Comparison of ENCODE assay signal across 9 cellular contexts in the genomic region with DNA sequence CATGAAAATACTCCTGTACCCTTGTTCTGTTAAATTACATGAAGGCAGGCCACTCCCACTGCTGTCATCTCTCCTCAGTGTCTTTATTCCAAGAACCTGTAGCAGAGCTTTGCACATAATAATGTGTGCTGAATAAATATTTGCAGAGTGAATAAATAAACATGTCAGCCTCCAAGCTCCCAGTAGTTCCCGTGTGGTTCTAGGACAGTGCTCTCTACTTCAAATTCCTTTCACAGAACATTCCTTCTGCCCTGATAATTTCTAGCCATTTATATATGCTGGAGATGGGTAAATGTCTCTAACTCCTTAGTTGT. TPM values are rescaled to one million over a fixed set of nuclear protein-coding genes. Genes with fewer than 3 reads are reported as not detected.
A peak's percentile ranks its signal among the peaks of the same experiment; 100 is the strongest.
DNase-seq lines count a peak whose midpoint lies in the region; ATAC-seq and TF ChIP-seq lines count a peak whose summit lies in the region.
"Had no signal": no experiment of that assay in that cellular context is flagged by ENCODE, and none has a peak within 500 bp of the region (broad histone marks: within the 10 kb centered on the region; RNA-seq: fewer than 3 reads in every experiment).

No MANE protein-coding gene starts in this region.

- no peaks in the 10 kb centered on the region for H3K36me3 ChIP-seq in heart left ventricle
- H3K36me3 ChIP-seq: WERI-Rb-1 had no signal

- peaks cover 16% of the 10 kb centered on the region for H3K4me1 Mint-ChIP-seq in activated T-helper 2 cell treated with anti-CD3 and anti-CD28 coated beads, Interferon-gamma antibody, Interleukin-2, Interleukin-4, amounts not matched to agents 10 μg/mL and 5 μg/mL and 100 μg/mL, durations not matched to agents 14 hours and 24 hours and 36 hours (ENCODE audit: low read depth)

- no peak overlapping the region for H3K27ac ChIP-seq in heart left ventricle
- H3K27ac ChIP-seq: WERI-Rb-1 had no signal

- no peaks in the 10 kb centered on the region for H3K9me3 Mint-ChIP-seq in activated T-helper 2 cell treated with anti-CD3 and anti-CD28 coated beads, Interferon-gamma antibody, Interleukin-2, Interleukin-4, amounts not matched to agents 10 μg/mL and 5 μg/mL and 100 μg/mL, durations not matched to agents 14 hours and 24 hours and 36 hours

- H3K27me3 Mint-ChIP-seq in activated T-helper 2 cell treated with anti-CD3 and anti-CD28 coated beads, Interferon-gamma antibody, Interleukin-2, Interleukin-4, amounts not matched to agents 10 μg/mL and 5 μg/mL and 100 μg/mL, durations not matched to agents 14 hours and 24 hours and 36 hours (ENCODE audit: low read depth), result peaks cover 16% of the 10 kb centered on the region

- no peaks in the 10 kb centered on the region for H3K36me3 Mint-ChIP-seq in activated T-helper 2 cell treated with anti-CD3 and anti-CD28 coated beads, Interferon-gamma antibody, Interleukin-2, Interleukin-4, amounts not matched to agents 10 μg/mL and 5 μg/mL and 100 μg/mL, durations not matched to agents 14 hours and 24 hours and 36 hours (ENCODE audit: low read depth)

- H3K9me3 ChIP-seq in heart left ventricle, result no peaks in the 10 kb centered on the region

- H3K27me3 ChIP-seq in heart left ventricle, result no peaks in the 10 kb centered on the region

- TF ChIP-seq CTCF in heart left ventricle (IDR thresholded peaks at IDR 0.05), result no peak

- peak; percentile 30 for ATAC-seq in GM19463 (IDR thresholded peaks at IDR 0.05; ENCODE audit: unreplicated experiment)
- ATAC-seq in HG03439 (IDR thresholded peaks at IDR 0.05; ENCODE audit: unreplicated experiment), result peak; percentile 40
- ATAC-seq in left cardiac atrium, result no peak
- ATAC-seq in heart left ventricle, result no peak

- no peaks in the 10 kb centered on the region for H3K4me1 ChIP-seq in heart left ventricle

- H3K27ac Mint-ChIP-seq in activated T-helper 2 cell treated with anti-CD3 and anti-CD28 coated beads, Interferon-gamma antibody, Interleukin-2, Interleukin-4, amounts not matched to agents 10 μg/mL and 5 μg/mL and 100 μg/mL, durations not matched to agents 14 hours and 24 hours and 36 hours, result peak overlapping the region; percentile 42

- H3K4me3 ChIP-seq in heart left ventricle, result no peak overlapping the region

- DNase-seq in DMS53 treated with DMSO at 0.1 percent for 48 hours (lab: John Stamatoyannopoulos, UW; ENCODE audit: unreplicated experiment) (peak; percentile 98), posterior cingulate gyrus (no peak), cerebellar cortex (ENCODE audit: low spot score) (no peak), left cardiac atrium (no peak), heart left ventricle (no peak)
- DNase-seq in activated T-helper 2 cell treated with anti-CD3 and anti-CD28 coated beads, Interferon-gamma antibody, Interleukin-2, Interleukin-4, amounts not matched to agents 10 μg/mL and 5 μg/mL and 100 μg/mL, durations not matched to agents 14 hours and 24 hours and 36 hours (ENCODE audit: low spot score), result no peak
- DNase-seq: WERI-Rb-1 had no signal

- intact Hi-C loops in activated T-helper 2 cell treated with anti-CD3 and anti-CD28 coated beads, Interferon-gamma antibody, Interleukin-2, Interleukin-4, amounts not matched to agents 10 μg/mL and 5 μg/mL and 100 μg/mL, durations not matched to agents 14 hours and 24 hours and 36 hours (cut with micrococcal nuclease), result loop anchor here (1.0 kb wide), 2 partner anchors 77 to 112 kb away; no protein-coding TSS in a partner anchor
- intact Hi-C loops in posterior cingulate gyrus (cut with DNase I) (no loop called here), left cardiac atrium (cut with DNase I) (no loop called here), heart left ventricle (cut with DNase I) (no loop called here)

- WGBS in heart left ventricle, 4 donors, result 28 to 40% (median 33%) methylated on average over 1 of the region's 1 CpG

- TF ChIP-seq POLR2A in heart left ventricle (IDR thresholded peaks at IDR 0.05), result no peak

- H3K4me3 Mint-ChIP-seq in activated T-helper 2 cell treated with anti-CD3 and anti-CD28 coated beads, Interferon-gamma antibody, Interleukin-2, Interleukin-4, amounts not matched to agents 10 μg/mL and 5 μg/mL and 100 μg/mL, durations not matched to agents 14 hours and 24 hours and 36 hours (ENCODE audit: low read depth), result no peak overlapping the region

RNA-seq across cellular contexts. Expression of gene HYAL4, which starts 20.3 kb away (rescaled TPM):
- not detected in 2 replicates for total RNA-seq in activated T-helper 2 cell treated with anti-CD3 and anti-CD28 coated beads, Interferon-gamma antibody, Interleukin-2, Interleukin-4, amounts not matched to agents 10 μg/mL and 5 μg/mL and 100 μg/mL, durations not matched to agents 14 hours and 24 hours and 36 hours
- total RNA-seq in left cardiac atrium (not detected), heart left ventricle (under 1 TPM in 4 of 9 donors, not detected in 5; 0.10 to 0.43 (median 0.29) TPM)
- polyA plus RNA-seq in heart left ventricle, result not detected

Comparison
In these comparisons a context has a peak if more than half of its experiments do, and no peak if none do; other contexts are left out.
1. ATAC-seq: peak in GM19463 (single experiment) and HG03439 (single experiment); none in left cardiac atrium (0 of 2) and heart left ventricle (0 of 4).